Comparison of ENCODE assay signal across 10 cellular contexts in the genomic region with DNA sequence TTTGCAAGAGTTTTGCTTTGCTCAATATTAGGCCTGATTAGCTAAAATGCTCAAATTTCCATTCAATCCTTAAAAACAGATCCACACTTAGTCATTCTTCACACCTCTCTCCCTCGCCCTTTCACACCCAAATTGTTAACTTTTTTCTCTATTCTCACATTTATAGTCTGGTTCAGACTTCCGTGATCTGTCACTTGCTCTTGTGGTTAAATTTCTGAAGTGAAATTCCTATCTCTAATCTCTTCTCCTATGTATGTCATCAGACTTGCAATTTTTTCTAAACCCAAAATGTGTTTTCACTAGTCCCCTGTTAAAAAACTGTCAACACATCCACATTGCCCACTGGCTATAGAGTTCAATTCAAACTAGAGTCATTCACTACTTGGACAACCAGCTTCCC.
"Had no signal": no experiment of that assay in that cellular context is flagged by ENCODE, and none has a peak within 500 bp of the region (broad histone marks: within the 10 kb centered on the region; RNA-seq: fewer than 3 reads in every experiment).

No MANE protein-coding gene starts in this region.

- H3K36me3 ChIP-seq: HAP-1 had no signal

- H3K36me3 Mint-ChIP-seq: IgD-negative memory B cell had no signal

- H3K4me3 ChIP-seq: GM23338, HAP-1 had no signal

- FAIRE-seq: H1, HepG2 had no signal

- H3K9me3 ChIP-seq: HAP-1 had no signal

- H3K27ac ChIP-seq: HL-60 had no signal

- ATAC-seq: GM23338, HCT116, HepG2 had no signal

- H3K4me2 ChIP-seq: GM23338 had no signal

- H3K27me3 Mint-ChIP-seq: IgD-negative memory B cell had no signal

- H3K4me1 Mint-ChIP-seq: GM23338, IgD-negative memory B cell had no signal

- H3K4me1 ChIP-seq: HAP-1 had no signal

- H3K27ac Mint-ChIP-seq: GM23338, HFFc6, IgD-negative memory B cell had no signal

- DNase-seq: H7, HFFc6, KBM-7 had no signal

- H3K4me3 Mint-ChIP-seq: GM23338, HFFc6, IgD-negative memory B cell had no signal

- H3K9me3 Mint-ChIP-seq: GM23338 had no signal
